Comparison of ENCODE assay signal across 9 cellular contexts in genomic region chr11:48017105-48017874, GRCh38. TPM values are rescaled to one million over a fixed set of nuclear protein-coding genes. Genes with fewer than 3 reads are reported as not detected.
DNase-seq lines count a peak whose midpoint lies in the region; ATAC-seq and TF ChIP-seq lines count a peak whose summit lies in the region.
"Had no signal": no experiment of that assay in that cellular context is flagged by ENCODE, and none has a peak within 500 bp of the region (broad histone marks: within the 10 kb centered on the region; RNA-seq: fewer than 3 reads in every experiment).

No MANE protein-coding gene starts in this region.

- no peak overlapping the region for H3K4me3 ChIP-seq in HL-60 (replicated peaks; ENCODE audit: insufficient read depth, low read length)
- no peak overlapping the region for H3K4me3 ChIP-seq in gastrocnemius medialis

- H3K27me3 ChIP-seq in HL-60 (ENCODE audit: insufficient read depth, poor library complexity, severe bottlenecking) = no peaks in the 10 kb centered on the region
- H3K27me3 ChIP-seq in gastrocnemius medialis = no peaks in the 10 kb centered on the region

- H3K9me3 ChIP-seq in T-helper 17 cell (ENCODE audit: control insufficient read depth, low read length, poor library complexity, severe bottlenecking) = no peaks in the 10 kb centered on the region
- no peaks in the 10 kb centered on the region for H3K9me3 ChIP-seq in gastrocnemius medialis

- no peaks in the 10 kb centered on the region for H3K4me1 ChIP-seq in gastrocnemius medialis

- H3K27me3 Mint-ChIP-seq in T-helper 17 cell = no peaks in the 10 kb centered on the region
- no peaks in the 10 kb centered on the region for H3K27me3 Mint-ChIP-seq in activated naive CD8-positive, alpha-beta T cell treated with anti-CD3 and anti-CD28 coated beads, Interleukin-2, amount 50 U/mL, for 24 hours
- no peaks in the 10 kb centered on the region for H3K27me3 Mint-ChIP-seq in Calu3 (ENCODE audit: unreplicated experiment)

- no peaks in the 10 kb centered on the region for H3K9me3 Mint-ChIP-seq in activated naive CD8-positive, alpha-beta T cell treated with anti-CD3 and anti-CD28 coated beads, Interleukin-2, amount 50 U/mL, for 24 hours
- H3K9me3 Mint-ChIP-seq in Calu3 (ENCODE audit: low read depth, unreplicated experiment) = no peaks in the 10 kb centered on the region
- H3K9me3 Mint-ChIP-seq: endodermal cell had no signal

- H3K36me3 Mint-ChIP-seq in T-helper 17 cell (ENCODE audit: low read depth) = no peaks in the 10 kb centered on the region
- peaks cover 9% of the 10 kb centered on the region for H3K36me3 Mint-ChIP-seq in activated naive CD8-positive, alpha-beta T cell treated with anti-CD3 and anti-CD28 coated beads, Interleukin-2, amount 50 U/mL, for 24 hours (ENCODE audit: low read depth)
- no peaks in the 10 kb centered on the region for H3K36me3 Mint-ChIP-seq in Calu3 (ENCODE audit: insufficient read depth, unreplicated experiment)

- H3K27ac ChIP-seq in HL-60 (replicated peaks) (0 out of 2 replicates have a peak overlapping the region, but pooled peaks have one; percentile 8), gastrocnemius medialis (no peak overlapping the region)

- CTCF ChIA-PET in Calu3 (lab: Charles Lee) = no interaction called here

- TF ChIP-seq CTCF in HL-60 (IDR thresholded peaks at IDR 0.05; ENCODE audit: insufficient read depth, low read length) (no peak), Calu3 (IDR thresholded peaks at IDR 0.05; ENCODE audit: unreplicated experiment) (no peak), gastrocnemius medialis (IDR thresholded peaks at IDR 0.05 in 4 of 5, conservative IDR thresholded peaks at IDR 0.05 in 1 of 5) (no peak)

- H3K4me1 Mint-ChIP-seq in T-helper 17 cell = peaks cover 60% of the 10 kb centered on the region
- H3K4me1 Mint-ChIP-seq in activated naive CD8-positive, alpha-beta T cell treated with anti-CD3 and anti-CD28 coated beads, Interleukin-2, amount 50 U/mL, for 24 hours = peaks cover 89% of the 10 kb centered on the region
- H3K4me1 Mint-ChIP-seq in Calu3 (ENCODE audit: low read depth, unreplicated experiment) = peaks cover 39% of the 10 kb centered on the region

- peak overlapping the region; percentile 99 for H3K27ac Mint-ChIP-seq in T-helper 17 cell
- H3K27ac Mint-ChIP-seq in activated naive CD8-positive, alpha-beta T cell treated with anti-CD3 and anti-CD28 coated beads, Interleukin-2, amount 50 U/mL, for 24 hours = peak overlapping the region; percentile 70
- H3K27ac Mint-ChIP-seq in Calu3 (ENCODE audit: unreplicated experiment) = no peak overlapping the region

- ATAC-seq in T-helper 17 cell (peak; percentile 70), gastrocnemius medialis (no peak), HG02840 (IDR thresholded peaks at IDR 0.05; ENCODE audit: low FRiP score, unreplicated experiment) (no peak)
- peak; percentile 29 for ATAC-seq in activated naive CD8-positive, alpha-beta T cell treated with anti-CD3 and anti-CD28 coated beads, Interleukin-2, amount 50 U/mL, for 24 hours

- H3K36me3 ChIP-seq in gastrocnemius medialis = no peaks in the 10 kb centered on the region

- H3K4me3 Mint-ChIP-seq in T-helper 17 cell = peak overlapping the region; percentile 83
- H3K4me3 Mint-ChIP-seq in activated naive CD8-positive, alpha-beta T cell treated with anti-CD3 and anti-CD28 coated beads, Interleukin-2, amount 50 U/mL, for 24 hours = peak overlapping the region; percentile 20
- no peak overlapping the region for H3K4me3 Mint-ChIP-seq in Calu3 (ENCODE audit: low read depth, unreplicated experiment)
- H3K4me3 Mint-ChIP-seq: endodermal cell had no signal

- intact Hi-C loops in posterior vena cava (cut with DNase I) = no loop called here
- intact Hi-C loops in Calu3 (cut with micrococcal nuclease; ENCODE audit: unreplicated experiment) = no loop called here
- intact Hi-C loops in gastrocnemius medialis (cut with DNase I; ENCODE audit: low total_unique reads) = no loop called here

- no peak for TF ChIP-seq POLR2A in gastrocnemius medialis (IDR thresholded peaks at IDR 0.05)

- no TSS peak for BruUV-seq in Calu3 (replicated peaks; lab: Mats Ljungman, UMichigan)

- in situ Hi-C loops in gastrocnemius medialis (cut with MboI; ENCODE audit: low sequenced_read_pairs in 4 of 4) = no loop called here

- DNase-seq in HL-60 (ENCODE audit: low read depth in 1 of 2, low spot score in 1 of 2) = no peak
- DNase-seq in T-helper 17 cell = peak in 1 of 3 donors; percentile 34
- DNase-seq in activated naive CD8-positive, alpha-beta T cell treated with anti-CD3 and anti-CD28 coated beads, Interleukin-2, amount 50 U/mL, for 24 hours = peak; percentile 49
- peak; percentile 61 for DNase-seq in posterior vena cava (ENCODE audit: low spot score)
- no peak for DNase-seq in Calu3
- no peak for DNase-seq in gastrocnemius medialis
- DNase-seq: endodermal cell, hippocampal formation had no signal

RNA-seq across cellular contexts. Expression of gene PTPRJ, which starts 36.9 kb away (rescaled TPM):
- 10 to 100 TPM; 33.2 to 83.9 TPM for total RNA-seq in T-helper 17 cell
- 10 to 100 TPM; 17.4 to 19.7 TPM for total RNA-seq in posterior vena cava
- total RNA-seq in Calu3 (2022) = 42.9 and 59.4 TPM in 2 replicates
- total RNA-seq in gastrocnemius medialis = 1 to 10 TPM; 5.4 to 9.0 (median 5.6) TPM

Comparison
In these comparisons a context has a peak if more than half of its experiments do, and no peak if none do; other contexts are left out.
1. DNase-seq: peak in activated naive CD8-positive, alpha-beta T cell treated with anti-CD3 and anti-CD28 coated beads, Interleukin-2, amount 50 U/mL, for 24 hours (single experiment) and posterior vena cava (single experiment); none in HL-60 (0 of 2), Calu3 (single experiment) and gastrocnemius medialis (0 of 2).
2. ATAC-seq: peak in T-helper 17 cell (single experiment) and activated naive CD8-positive, alpha-beta T cell treated with anti-CD3 and anti-CD28 coated beads, Interleukin-2, amount 50 U/mL, for 24 hours (single experiment); none in gastrocnemius medialis (0 of 2) and HG02840 (single experiment).